Comparison of ENCODE assay signal across 17 cellular contexts in genomic region chr9:21853414-21853813, GRCh38. TPM values are rescaled to one million over a fixed set of nuclear protein-coding genes. Genes with fewer than 3 reads are reported as not detected.
DNase-seq lines count a peak whose midpoint lies in the region; ATAC-seq and TF ChIP-seq lines count a peak whose summit lies in the region.
"Had no signal": no experiment of that assay in that cellular context is flagged by ENCODE, and none has a peak within 500 bp of the region (broad histone marks: within the 10 kb centered on the region; RNA-seq: fewer than 3 reads in every experiment).

No MANE protein-coding gene starts in this region.

- intact Hi-C loops in body of pancreas (cut with DNase I): no loop called here
- intact Hi-C loops in breast epithelium (cut with DNase I; ENCODE audit: low total_unique reads): no loop called here
- intact Hi-C loops in sciatic nerve (cut with DNase I): no loop called here

- H3K4me1 ChIP-seq in body of pancreas: peaks cover 52% of the 10 kb centered on the region
- H3K4me1 ChIP-seq in liver (ENCODE audit: control insufficient read depth in 4 of 4, insufficient read depth in 4 of 4, low read length in 3 of 4): peaks cover 2 to 34% (median 22%) of the 10 kb centered on the region in 4 donors
- H3K4me1 ChIP-seq in smooth muscle cell (ENCODE audit: low read depth): peaks cover 6% of the 10 kb centered on the region
- H3K4me1 ChIP-seq in breast epithelium: no peaks in the 10 kb centered on the region

- H3K36me3 ChIP-seq in body of pancreas (replicated peaks in 1 of 2; ENCODE audit: insufficient read depth in 1 of 2, low read depth in 2 of 2): no peaks in the 10 kb centered on the region
- peaks cover 0 to 4% (median under 1%) of the 10 kb centered on the region in 4 donors for H3K36me3 ChIP-seq in liver (ENCODE audit: control insufficient read depth in 4 of 4, insufficient read depth in 3 of 4, low read depth in 1 of 4, low read length in 3 of 4)
- peaks cover 7% of the 10 kb centered on the region for H3K36me3 ChIP-seq in smooth muscle cell (ENCODE audit: low read depth)
- H3K36me3 ChIP-seq in breast epithelium: no peaks in the 10 kb centered on the region

- peaks cover 8% of the 10 kb centered on the region for H3F3A ChIP-seq in smooth muscle cell (ENCODE audit: low read depth)

- H3K4me1 Mint-ChIP-seq in activated CD8-positive, alpha-beta memory T cell treated with anti-CD3 and anti-CD28 coated beads, Interleukin-2, amount 10 ng/mL, durations not matched to agents 7 days and 5 days: peaks cover 18% of the 10 kb centered on the region

- H3K9ac ChIP-seq in liver (ENCODE audit: low read depth in 1 of 2, low read length in 2 of 2) (no peak overlapping the region), smooth muscle cell (ENCODE audit: low read depth) (peak overlapping the region; percentile 34)

- H3K4me3 ChIP-seq in body of pancreas (no peak overlapping the region), liver (ENCODE audit: low read depth in 1 of 3, low read length in 3 of 3) (no peak overlapping the region), smooth muscle cell (no peak overlapping the region), breast epithelium (no peak overlapping the region)

- ATAC-seq in body of pancreas (peak; percentile 75), GM18519 (IDR thresholded peaks at IDR 0.05; ENCODE audit: low FRiP score, unreplicated experiment) (no peak), sciatic nerve (no peak)
- ATAC-seq in activated CD8-positive, alpha-beta memory T cell treated with anti-CD3 and anti-CD28 coated beads, Interleukin-2, amount 10 ng/mL, durations not matched to agents 7 days and 5 days: no peak

- no peak overlapping the region for H3K27ac Mint-ChIP-seq in activated CD8-positive, alpha-beta memory T cell treated with anti-CD3 and anti-CD28 coated beads, Interleukin-2, amount 10 ng/mL, durations not matched to agents 7 days and 5 days

- H3K27ac ChIP-seq in body of pancreas (peak overlapping the region; percentile 69 to 84 (median 76)), liver (ENCODE audit: low read depth in 1 of 2, low read length in 2 of 2) (peak overlapping the region; percentile 81 to 88), smooth muscle cell (ENCODE audit: low read depth) (peak overlapping the region; percentile 75), breast epithelium (no peak overlapping the region)
- H3K27ac ChIP-seq: C4-2B had no signal

- no peak overlapping the region for H3K4me3 Mint-ChIP-seq in activated CD8-positive, alpha-beta memory T cell treated with anti-CD3 and anti-CD28 coated beads, Interleukin-2, amount 10 ng/mL, durations not matched to agents 7 days and 5 days

- H3K79me2 ChIP-seq in smooth muscle cell (ENCODE audit: low read depth): peaks cover 4% of the 10 kb centered on the region

- H3K9me3 ChIP-seq in body of pancreas: no peaks in the 10 kb centered on the region
- peaks cover 0 to 2% (median 0%) of the 10 kb centered on the region in 4 donors for H3K9me3 ChIP-seq in liver (ENCODE audit: control insufficient read depth in 4 of 4, low read length in 3 of 4)
- no peaks in the 10 kb centered on the region for H3K9me3 ChIP-seq in smooth muscle cell (replicated peaks; ENCODE audit: low read depth)
- peaks cover 4 to 5% of the 10 kb centered on the region in 2 donors for H3K9me3 ChIP-seq in breast epithelium

- peak; percentile 16 to 36 for TF ChIP-seq RAD21 in liver (IDR thresholded peaks at IDR 0.05)

- TF ChIP-seq POLR2A in body of pancreas (IDR thresholded peaks at IDR 0.05): no peak
- no peak for TF ChIP-seq POLR2A in breast epithelium (IDR thresholded peaks at IDR 0.05)

- H3K27me3 ChIP-seq in body of pancreas: no peaks in the 10 kb centered on the region
- H3K27me3 ChIP-seq in liver (ENCODE audit: control insufficient read depth in 4 of 4, insufficient read depth in 4 of 4, low read length in 3 of 4): no peaks in the 10 kb centered on the region
- H3K27me3 ChIP-seq in smooth muscle cell (ENCODE audit: low read depth): no peaks in the 10 kb centered on the region
- H3K27me3 ChIP-seq in breast epithelium: no peaks in the 10 kb centered on the region

- TF ChIP-seq CTCF in body of pancreas (IDR thresholded peaks at IDR 0.05) (no peak), liver (IDR thresholded peaks at IDR 0.05; ENCODE audit: low read depth, low read length, missing input control) (no peak), smooth muscle cell (IDR thresholded peaks at IDR 0.05; ENCODE audit: borderline replicate concordance, insufficient read depth, poor library complexity, severe bottlenecking) (no peak), breast epithelium (IDR thresholded peaks at IDR 0.05) (no peak)

- WGBS in body of pancreas, 2 donors: 30 to 31% methylated on average over 2 of the region's 2 CpGs
- WGBS in liver: 28% methylated on average over 2 of the region's 2 CpGs
- WGBS in smooth muscle cell (ENCODE audit: low lambda C conversion rate): 98% methylated on average over 2 of the region's 2 CpGs

- no peak overlapping the region for H2AFZ ChIP-seq in smooth muscle cell (ENCODE audit: low read depth)

- peaks cover 74% of the 10 kb centered on the region for H3K36me3 Mint-ChIP-seq in activated CD8-positive, alpha-beta memory T cell treated with anti-CD3 and anti-CD28 coated beads, Interleukin-2, amount 10 ng/mL, durations not matched to agents 7 days and 5 days

- CTCF ChIA-PET in activated CD8-positive, alpha-beta memory T cell treated with anti-CD3 and anti-CD28 coated beads, Interleukin-2, amount 10 ng/mL, durations not matched to agents 7 days and 5 days (lab: Charles Lee): interaction anchor here (1.3 to 1.7 kb wide), 2 partner anchors 40 to 155 kb away, joined by 4 to 5 read pairs; no protein-coding TSS in a partner anchor

- DNase-seq in HT-29 (ENCODE audit: low spot score) (peak; percentile 72), body of pancreas (peak in 3 of 4 donors; percentile 41 to 64 (median 54)), smooth muscle cell (lab: John Stamatoyannopoulos, UW; ENCODE audit: unreplicated experiment) (no peak), breast epithelium (ENCODE audit: low spot score in 2 of 2) (no peak), sciatic nerve (ENCODE audit: low spot score) (no peak)
- DNase-seq in activated CD8-positive, alpha-beta memory T cell treated with anti-CD3 and anti-CD28 coated beads, Interleukin-2, amount 10 ng/mL, durations not matched to agents 7 days and 5 days: no peak
- DNase-seq: HCEC 1CT, KG1, NCI-H1105, NCI-H1694, NCI-H2227 treated with DMSO at 0.1 percent for 48 hours, NCI-H524, RPMI8226 had no signal

- H3K27me3 Mint-ChIP-seq in activated CD8-positive, alpha-beta memory T cell treated with anti-CD3 and anti-CD28 coated beads, Interleukin-2, amount 10 ng/mL, durations not matched to agents 7 days and 5 days: no peaks in the 10 kb centered on the region

- H3K9me3 Mint-ChIP-seq in activated CD8-positive, alpha-beta memory T cell treated with anti-CD3 and anti-CD28 coated beads, Interleukin-2, amount 10 ng/mL, durations not matched to agents 7 days and 5 days (ENCODE audit: low read depth): peaks cover 2% of the 10 kb centered on the region

- H4K20me1 ChIP-seq in smooth muscle cell (ENCODE audit: low read depth): no peaks in the 10 kb centered on the region

- H3K4me2 ChIP-seq in smooth muscle cell: no peak overlapping the region

TF ChIP-seq in liver, 16 proteins besides CTCF, POLR2A, EP300 and RAD21 (continues in another document):
- peak; percentile 65 for TF ChIP-seq ZBTB33 (IDR thresholded peaks at IDR 0.05)
- peak; percentile 80 for TF ChIP-seq SP1 (IDR thresholded peaks at IDR 0.05)
- peak; percentile 96 to 98 for TF ChIP-seq HNF4A (conservative IDR thresholded peaks at IDR 0.05)
- TF ChIP-seq FOXA2 (IDR thresholded peaks at IDR 0.05): peak; percentile 81
- TF ChIP-seq MAX (IDR thresholded peaks at IDR 0.05): peak; percentile 88
- peak; percentile 28 for TF ChIP-seq YY1 (IDR thresholded peaks at IDR 0.05)
- TF ChIP-seq JUND (IDR thresholded peaks at IDR 0.05): peak; percentile 84 to 88
- TF ChIP-seq EGR1 (IDR thresholded peaks at IDR 0.05; ENCODE audit: low read depth in 2 of 2): peak in 1 of 2 donors; percentile 31
- no peak for TF ChIP-seq TAF1 (conservative IDR thresholded peaks at IDR 0.05)
- TF ChIP-seq NR2F2 (IDR thresholded peaks at IDR 0.05): no peak
- TF ChIP-seq RXRA (IDR thresholded peaks at IDR 0.05): peak; percentile 66 to 79
- peak; percentile 73 for TF ChIP-seq ATF3 (IDR thresholded peaks at IDR 0.05)
- no peak for TF ChIP-seq GABPA (IDR thresholded peaks at IDR 0.05 in 1 of 2, conservative IDR thresholded peaks at IDR 0.05 in 1 of 2)
- peak; percentile 70 for TF ChIP-seq FOXA1 (IDR thresholded peaks at IDR 0.05)

RNA-seq across cellular contexts. Expression of gene MTAP, which starts 51.0 kb away (rescaled TPM):
- 61.9 and 63.5 TPM in 2 replicates for total RNA-seq in HT-29 (2014; rRNA removed; shearing (Covaris generic))
- 10 to 100 TPM; 10.9 to 25.1 TPM for total RNA-seq in body of pancreas
- 10 to 100 TPM; 12.9 to 17.7 TPM for total RNA-seq in liver
- 10 to 100 TPM in 1 of 2 donors, 1 to 10 TPM in 1; 8.6 to 12.2 TPM for polyA plus RNA-seq in liver
- 39.6 and 42.7 TPM in 2 replicates for total RNA-seq in smooth muscle cell
- polyA plus RNA-seq in smooth muscle cell: 19.1 and 26.1 TPM in 2 replicates
- total RNA-seq in breast epithelium: 10 to 100 TPM; 20.8 to 40.2 (median 29.5) TPM
- total RNA-seq in sciatic nerve: 42.5 TPM
- 10 to 100 TPM; 44.9 to 63.7 TPM for total RNA-seq in activated CD8-positive, alpha-beta memory T cell treated with anti-CD3 and anti-CD28 coated beads, Interleukin-2, amount 10 ng/mL, durations not matched to agents 7 days and 5 days
- total RNA-seq: MCF 10A had no signal

Comparison
In these comparisons a context has a peak if more than half of its experiments do, and no peak if none do; other contexts are left out.
1. DNase-seq: peak in HT-29 (single experiment) and body of pancreas (3 of 4); none in smooth muscle cell (single experiment), breast epithelium (0 of 2), sciatic nerve (single experiment) and activated CD8-positive, alpha-beta memory T cell treated with anti-CD3 and anti-CD28 coated beads, Interleukin-2, amount 10 ng/mL, durations not matched to agents 7 days and 5 days (single experiment).
2. H3K27ac ChIP-seq: peak in body of pancreas (4 of 4), liver (2 of 2) and smooth muscle cell (single experiment); none in breast epithelium (0 of 2).